Comparison of ENCODE assay signal across 1 cellular context in the genomic region with DNA sequence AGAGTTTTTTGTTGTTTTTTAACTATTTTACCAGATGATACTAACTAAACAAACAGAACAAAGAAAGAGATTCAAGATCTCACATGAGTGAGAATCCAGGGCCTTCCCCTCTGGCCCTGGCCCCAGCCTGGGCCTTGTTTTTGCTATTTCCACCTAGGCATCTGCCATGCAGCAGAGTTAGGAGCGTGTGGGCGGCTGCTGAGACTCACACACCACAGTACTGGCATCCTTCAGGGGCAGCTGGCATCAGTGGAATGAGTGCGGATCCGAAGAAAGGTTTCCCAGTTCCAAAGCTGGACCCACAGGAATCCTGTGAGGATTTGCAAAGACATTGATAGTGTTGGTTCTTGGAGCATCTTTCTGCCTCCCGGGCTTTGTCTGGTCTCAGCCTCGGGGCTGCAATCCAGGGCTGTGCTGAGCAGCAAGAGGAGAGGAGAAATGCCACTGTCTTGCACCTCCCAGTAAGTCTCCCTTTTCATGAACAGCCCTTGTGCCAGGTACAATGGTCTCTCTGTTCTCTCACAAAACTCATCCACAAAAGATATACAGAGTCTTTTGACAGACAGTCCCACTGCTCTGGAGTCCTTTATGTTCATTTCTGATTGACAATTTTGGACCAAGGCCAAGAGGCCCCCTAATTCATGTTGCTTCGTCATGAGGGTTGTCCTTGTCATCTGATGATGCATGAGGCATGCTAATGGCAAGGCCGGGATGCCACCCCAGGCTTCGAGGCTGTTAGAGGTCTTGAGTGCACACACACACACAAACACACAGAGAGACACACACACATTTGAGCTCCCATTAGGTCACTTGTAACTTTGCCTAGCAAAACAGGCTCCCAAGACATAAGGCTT.
TF ChIP-seq lines count a peak whose summit lies in the region.

No MANE protein-coding gene starts in this region.

TF ChIP-seq in GM23338, 12 proteins besides CTCF, POLR2A, EP300 and RAD21 (continued from another document):
- TF ChIP-seq, protein P1, sequence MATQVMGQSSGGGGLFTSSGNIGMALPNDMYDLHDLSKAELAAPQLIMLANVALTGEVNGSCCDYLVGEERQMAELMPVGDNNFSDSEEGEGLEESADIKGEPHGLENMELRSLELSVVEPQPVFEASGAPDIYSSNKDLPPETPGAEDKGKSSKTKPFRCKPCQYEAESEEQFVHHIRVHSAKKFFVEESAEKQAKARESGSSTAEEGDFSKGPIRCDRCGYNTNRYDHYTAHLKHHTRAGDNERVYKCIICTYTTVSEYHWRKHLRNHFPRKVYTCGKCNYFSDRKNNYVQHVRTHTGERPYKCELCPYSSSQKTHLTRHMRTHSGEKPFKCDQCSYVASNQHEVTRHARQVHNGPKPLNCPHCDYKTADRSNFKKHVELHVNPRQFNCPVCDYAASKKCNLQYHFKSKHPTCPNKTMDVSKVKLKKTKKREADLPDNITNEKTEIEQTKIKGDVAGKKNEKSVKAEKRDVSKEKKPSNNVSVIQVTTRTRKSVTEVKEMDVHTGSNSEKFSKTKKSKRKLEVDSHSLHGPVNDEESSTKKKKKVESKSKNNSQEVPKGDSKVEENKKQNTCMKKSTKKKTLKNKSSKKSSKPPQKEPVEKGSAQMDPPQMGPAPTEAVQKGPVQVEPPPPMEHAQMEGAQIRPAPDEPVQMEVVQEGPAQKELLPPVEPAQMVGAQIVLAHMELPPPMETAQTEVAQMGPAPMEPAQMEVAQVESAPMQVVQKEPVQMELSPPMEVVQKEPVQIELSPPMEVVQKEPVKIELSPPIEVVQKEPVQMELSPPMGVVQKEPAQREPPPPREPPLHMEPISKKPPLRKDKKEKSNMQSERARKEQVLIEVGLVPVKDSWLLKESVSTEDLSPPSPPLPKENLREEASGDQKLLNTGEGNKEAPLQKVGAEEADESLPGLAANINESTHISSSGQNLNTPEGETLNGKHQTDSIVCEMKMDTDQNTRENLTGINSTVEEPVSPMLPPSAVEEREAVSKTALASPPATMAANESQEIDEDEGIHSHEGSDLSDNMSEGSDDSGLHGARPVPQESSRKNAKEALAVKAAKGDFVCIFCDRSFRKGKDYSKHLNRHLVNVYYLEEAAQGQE (IDR thresholded peaks at IDR 0.05; ENCODE audit: unreplicated experiment): no peak
- TF ChIP-seq, protein P2, sequence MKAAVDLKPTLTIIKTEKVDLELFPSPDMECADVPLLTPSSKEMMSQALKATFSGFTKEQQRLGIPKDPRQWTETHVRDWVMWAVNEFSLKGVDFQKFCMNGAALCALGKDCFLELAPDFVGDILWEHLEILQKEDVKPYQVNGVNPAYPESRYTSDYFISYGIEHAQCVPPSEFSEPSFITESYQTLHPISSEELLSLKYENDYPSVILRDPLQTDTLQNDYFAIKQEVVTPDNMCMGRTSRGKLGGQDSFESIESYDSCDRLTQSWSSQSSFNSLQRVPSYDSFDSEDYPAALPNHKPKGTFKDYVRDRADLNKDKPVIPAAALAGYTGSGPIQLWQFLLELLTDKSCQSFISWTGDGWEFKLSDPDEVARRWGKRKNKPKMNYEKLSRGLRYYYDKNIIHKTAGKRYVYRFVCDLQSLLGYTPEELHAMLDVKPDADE (IDR thresholded peaks at IDR 0.05): no peak
